15 cellular contexts compared by ENCODE assay signal in the genomic region with DNA sequence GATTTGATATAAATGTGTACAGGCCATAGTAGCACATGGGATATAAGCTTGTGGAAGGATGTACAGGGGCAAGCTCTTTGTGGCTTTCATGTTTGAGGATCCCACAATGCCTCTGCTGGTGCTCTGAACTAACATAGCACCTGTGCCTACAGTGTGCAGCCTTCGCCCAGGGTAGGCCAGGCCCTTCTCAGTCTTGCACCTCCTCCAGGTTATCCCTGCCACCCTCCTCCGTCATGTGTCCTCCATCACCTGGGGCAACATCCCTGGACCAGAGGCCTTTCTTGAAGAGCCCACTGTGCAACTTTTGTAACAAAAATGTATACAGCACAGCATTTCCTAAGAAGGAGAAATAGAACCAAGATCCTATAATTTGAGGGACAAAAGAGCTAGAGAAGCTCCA.
DNase-seq lines count a peak whose midpoint lies in the region; ATAC-seq and TF ChIP-seq lines count a peak whose summit lies in the region.
"Had no signal": no experiment of that assay in that cellular context is flagged by ENCODE, and none has a peak within 500 bp of the region (broad histone marks: within the 10 kb centered on the region; RNA-seq: fewer than 3 reads in every experiment).

No MANE protein-coding gene starts in this region.

- TF ChIP-seq CTCF in DND-41 (IDR thresholded peaks at IDR 0.05; ENCODE audit: borderline replicate concordance, extremely low read depth, low read length, poor library complexity, severe bottlenecking) (no peak), adrenal gland (IDR thresholded peaks at IDR 0.05) (no peak), PC-3 (conservative IDR thresholded peaks at IDR 0.05; ENCODE audit: low read depth, low read length) (no peak)

- DNase-seq in DND-41, result no peak
- DNase-seq in adrenal gland, result no peak
- peak; percentile 64 for DNase-seq in mesenteric fat pad (ENCODE audit: low spot score)
- no peak for DNase-seq in head of caudate nucleus
- no peak for DNase-seq in AG08395 (ENCODE audit: low spot score)
- DNase-seq in PC-3, result no peak
- DNase-seq: AML-193; BE2C; CD4-positive, alpha-beta T cell; CD8-positive, alpha-beta memory T cell; DMS 273 treated with DMSO at 0.1 percent for 48 hours; DMS79 had no signal

- TF ChIP-seq POLR2A in adrenal gland (IDR thresholded peaks at IDR 0.05), result no peak

- H3K4me3 ChIP-seq in DND-41 (ENCODE audit: low read depth in 1 of 2, low read length in 2 of 2) (no peak overlapping the region), adrenal gland (no peak overlapping the region), PC-3 (ENCODE audit: low read length) (no peak overlapping the region)
- H3K4me3 ChIP-seq: BLaER1 treated with 17β-estradiol and CSF1 and Interleukin-3, amounts not matched to agents 10 nM and 100 nM; GM23338; HAP-1 had no signal

- intact Hi-C loops in adrenal gland (cut with DNase I) (no loop called here), head of caudate nucleus (cut with DNase I) (no loop called here), PC-3 (cut with micrococcal nuclease) (no loop called here)

- H3K79me2 ChIP-seq in DND-41 (ENCODE audit: insufficient read depth, low read length) (peaks cover 41% of the 10 kb centered on the region), PC-3 (ENCODE audit: low read length) (no peaks in the 10 kb centered on the region)

- H3K9ac ChIP-seq in DND-41 (ENCODE audit: low read depth, low read length) (no peak overlapping the region), PC-3 (ENCODE audit: low read length) (no peak overlapping the region)
- H3K9ac ChIP-seq: BLaER1 treated with 17β-estradiol and CSF1 and Interleukin-3, amounts not matched to agents 10 nM and 100 nM had no signal

- no peaks in the 10 kb centered on the region for H3K9me2 ChIP-seq in PC-3 (replicated peaks; ENCODE audit: low read length)

- ATAC-seq in DND-41 (ENCODE audit: insufficient read depth, low read depth), result peak; percentile 57; the same call in 2 of the 3 replicates
- no peak for ATAC-seq in PC-3
- ATAC-seq: GM23338 had no signal

- no peak overlapping the region for H2AFZ ChIP-seq in DND-41 (ENCODE audit: low read depth, low read length)
- H2AFZ ChIP-seq in PC-3 (ENCODE audit: low read length), result no peak overlapping the region
- H2AFZ ChIP-seq: GM23338 had no signal

- peaks cover 10% of the 10 kb centered on the region; the same call in 1 of the 2 replicates for H4K20me1 ChIP-seq in DND-41 (ENCODE audit: insufficient read depth, low read length)
- H4K20me1 ChIP-seq in PC-3 (ENCODE audit: low read length), result no peaks in the 10 kb centered on the region
- H4K20me1 ChIP-seq: BLaER1 treated with 17β-estradiol and CSF1 and Interleukin-3, amounts not matched to agents 10 nM and 100 nM had no signal

- CTCF ChIA-PET in PC-3 (lab: Charles Lee), result no interaction called here

- POLR2A ChIA-PET in PC-3 (lab: Charles Lee; ENCODE audit: unreplicated experiment), result no interaction called here

- 88 to 96% (median 92%) methylated on average over 2 of the region's 2 CpGs for WGBS in adrenal gland, 4 donors

- H3K36me3 ChIP-seq in DND-41 (ENCODE audit: insufficient read depth, low read length), result no peaks in the 10 kb centered on the region
- H3K36me3 ChIP-seq in adrenal gland (replicated peaks in 1 of 2), result no peaks in the 10 kb centered on the region
- no peaks in the 10 kb centered on the region for H3K36me3 ChIP-seq in PC-3 (ENCODE audit: low read depth, low read length)
- H3K36me3 ChIP-seq: BE2C, HAP-1 had no signal

- no peaks in the 10 kb centered on the region for H3K9me3 ChIP-seq in DND-41 (ENCODE audit: insufficient read depth, low read length, severe bottlenecking)
- H3K9me3 ChIP-seq in adrenal gland (replicated peaks in 1 of 3), result no peaks in the 10 kb centered on the region
- H3K9me3 ChIP-seq in PC-3 (ENCODE audit: low read length), result no peaks in the 10 kb centered on the region
- H3K9me3 ChIP-seq: BE2C, HAP-1 had no signal

- BruUV-seq in PC-3 (replicated peaks; lab: Mats Ljungman, UMichigan), result no TSS peak

- H3F3A ChIP-seq in PC-3 (ENCODE audit: low read length, unreplicated experiment), result no peaks in the 10 kb centered on the region

- H3K27ac ChIP-seq in DND-41 (ENCODE audit: low read length) (no peak overlapping the region), adrenal gland (peak overlapping the region; percentile 71 to 94 (median 82)), PC-3 (ENCODE audit: low read length) (no peak overlapping the region)
- H3K27ac ChIP-seq: BLaER1 treated with 17β-estradiol and CSF1 and Interleukin-3, amounts not matched to agents 10 nM and 100 nM had no signal

- no peak overlapping the region for H3K4me2 ChIP-seq in DND-41 (ENCODE audit: insufficient read depth, low read length)
- H3K4me2 ChIP-seq in PC-3 (ENCODE audit: low read length), result no peak overlapping the region
- H3K4me2 ChIP-seq: BLaER1 treated with 17β-estradiol and CSF1 and Interleukin-3, amounts not matched to agents 10 nM and 100 nM; GM23338 had no signal

- H3K27me3 ChIP-seq in DND-41 (ENCODE audit: insufficient read depth, low read length, poor library complexity) (no peaks in the 10 kb centered on the region), adrenal gland (no peaks in the 10 kb centered on the region), PC-3 (ENCODE audit: low read length) (no peaks in the 10 kb centered on the region)
- H3K27me3 ChIP-seq: BE2C; BLaER1 treated with 17β-estradiol and CSF1 and Interleukin-3, amounts not matched to agents 10 nM and 100 nM had no signal

- H3K4me1 ChIP-seq in DND-41 (ENCODE audit: insufficient read depth, low read length), result peaks cover 8% of the 10 kb centered on the region; the same call in 1 of the 2 replicates
- peaks cover 14 to 19% of the 10 kb centered on the region in 2 donors for H3K4me1 ChIP-seq in adrenal gland (replicated peaks in 1 of 2)
- no peaks in the 10 kb centered on the region for H3K4me1 ChIP-seq in PC-3 (ENCODE audit: insufficient read depth, low read length)
- H3K4me1 ChIP-seq: HAP-1 had no signal

Comparison
In these comparisons a context has a peak if more than half of its experiments do, and no peak if none do; other contexts are left out.
1. H3K27ac ChIP-seq: peak in adrenal gland (5 of 5); none in DND-41 (single experiment) and PC-3 (single experiment).